9 cellular contexts compared by ENCODE assay signal in genomic region chr6:163413054-163413344, GRCh38. TPM values are rescaled to one million over a fixed set of nuclear protein-coding genes. Genes with fewer than 3 reads are reported as not detected.
DNase-seq lines count a peak whose midpoint lies in the region; ATAC-seq, FAIRE-seq and TF ChIP-seq lines count a peak whose summit lies in the region.
"Had no signal": no experiment of that assay in that cellular context is flagged by ENCODE, and none has a peak within 500 bp of the region (broad histone marks: within the 10 kb centered on the region; RNA-seq: fewer than 3 reads in every experiment).

No MANE protein-coding gene starts in this region.

- no peak for TF ChIP-seq EP300 in suprapubic skin (IDR thresholded peaks at IDR 0.05)

- no peaks in the 10 kb centered on the region for H3K9me3 ChIP-seq in suprapubic skin

- H3K27ac ChIP-seq in suprapubic skin, result peak overlapping the region; percentile 100

- no peaks in the 10 kb centered on the region for H3K36me3 ChIP-seq in suprapubic skin

- FAIRE-seq in islet of Langerhans (lab: Jason Lieb, UNC), result peak; percentile 58

- peak overlapping the region; percentile 97 for H3K4me3 ChIP-seq in suprapubic skin

- peaks cover 14% of the 10 kb centered on the region for H3K27me3 Mint-ChIP-seq in T-helper 2 cell treated with Interferon-gamma antibody and Interleukin-4, amounts not matched to agents 5 μg/mL and 100 μg/mL, for 36 hours (ENCODE audit: low read depth)
- H3K27me3 Mint-ChIP-seq in activated T-helper 17 cell treated with anti-CD3 and anti-CD28 coated beads, Interleukin-2, amount 50 U/mL, for 72 hours, result no peaks in the 10 kb centered on the region

- 2% methylated on average over 7 of the region's 7 CpGs for WGBS in suprapubic skin

- peaks cover 19% of the 10 kb centered on the region for H3K4me1 Mint-ChIP-seq in T-helper 2 cell treated with Interferon-gamma antibody and Interleukin-4, amounts not matched to agents 5 μg/mL and 100 μg/mL, for 36 hours (ENCODE audit: low read depth)
- peaks cover 11% of the 10 kb centered on the region for H3K4me1 Mint-ChIP-seq in activated T-helper 17 cell treated with anti-CD3 and anti-CD28 coated beads, Interleukin-2, amount 50 U/mL, for 72 hours

- no peaks in the 10 kb centered on the region for H3K27me3 ChIP-seq in suprapubic skin

- no peaks in the 10 kb centered on the region for H3K9me3 Mint-ChIP-seq in T-helper 2 cell treated with Interferon-gamma antibody and Interleukin-4, amounts not matched to agents 5 μg/mL and 100 μg/mL, for 36 hours
- H3K9me3 Mint-ChIP-seq in activated T-helper 17 cell treated with anti-CD3 and anti-CD28 coated beads, Interleukin-2, amount 50 U/mL, for 72 hours, result no peaks in the 10 kb centered on the region

- ATAC-seq in activated T-helper 17 cell treated with anti-CD3 and anti-CD28 coated beads, Interleukin-2, amount 50 U/mL, for 72 hours (replicated peaks), result no peak
- no peak for ATAC-seq in HG03175 (IDR thresholded peaks at IDR 0.05; ENCODE audit: unreplicated experiment)

- TF ChIP-seq POLR2A in suprapubic skin (IDR thresholded peaks at IDR 0.05), result peak in 1 of 2 donors; percentile 38

- TF ChIP-seq CTCF in suprapubic skin (IDR thresholded peaks at IDR 0.05), result no peak

- H3K27ac Mint-ChIP-seq in T-helper 2 cell treated with Interferon-gamma antibody and Interleukin-4, amounts not matched to agents 5 μg/mL and 100 μg/mL, for 36 hours, result peak overlapping the region; percentile 64
- H3K27ac Mint-ChIP-seq in activated T-helper 17 cell treated with anti-CD3 and anti-CD28 coated beads, Interleukin-2, amount 50 U/mL, for 72 hours, result peak overlapping the region; percentile 50

- DNase-seq in T-helper 2 cell treated with Interferon-gamma antibody and Interleukin-4, amounts not matched to agents 5 μg/mL and 100 μg/mL, for 36 hours (ENCODE audit: low spot score), result no peak
- no peak for DNase-seq in T-helper 2 cell
- no peak for DNase-seq in suprapubic skin (ENCODE audit: low spot score in 2 of 2)
- no peak for DNase-seq in G401 (ENCODE audit: low spot score)
- no peak for DNase-seq in pons (ENCODE audit: low spot score)
- DNase-seq: SHP77 treated with DMSO at 0.1 percent for 48 hours had no signal

- in situ Hi-C loops in G401 (cut with HindIII; ENCODE audit: low sequenced_read_pairs), result no loop called here

- peak overlapping the region; percentile 84 for H3K4me3 Mint-ChIP-seq in T-helper 2 cell treated with Interferon-gamma antibody and Interleukin-4, amounts not matched to agents 5 μg/mL and 100 μg/mL, for 36 hours
- peak overlapping the region; percentile 99 for H3K4me3 Mint-ChIP-seq in activated T-helper 17 cell treated with anti-CD3 and anti-CD28 coated beads, Interleukin-2, amount 50 U/mL, for 72 hours

- peaks cover 16% of the 10 kb centered on the region for H3K4me1 ChIP-seq in suprapubic skin

- peaks cover 4% of the 10 kb centered on the region for H3K36me3 Mint-ChIP-seq in T-helper 2 cell treated with Interferon-gamma antibody and Interleukin-4, amounts not matched to agents 5 μg/mL and 100 μg/mL, for 36 hours (ENCODE audit: low read depth)
- H3K36me3 Mint-ChIP-seq in activated T-helper 17 cell treated with anti-CD3 and anti-CD28 coated beads, Interleukin-2, amount 50 U/mL, for 72 hours (ENCODE audit: low read depth), result no peaks in the 10 kb centered on the region

RNA-seq across cellular contexts. Expression of gene QKI, which starts 1.5 kb away (rescaled TPM):
- total RNA-seq in activated T-helper 17 cell treated with anti-CD3 and anti-CD28 coated beads, Interleukin-2, amount 50 U/mL, for 72 hours, result 10 to 100 TPM; 41.3 to 49.0 TPM
- 100 to 1,000 TPM; 149 to 187 (median 165) TPM for total RNA-seq in suprapubic skin
- total RNA-seq in G401 (2014; rRNA removed; shearing (Covaris generic)), result 107 and 133 TPM in 2 replicates
